1 cellular context compared by ENCODE assay signal in the genomic region with DNA sequence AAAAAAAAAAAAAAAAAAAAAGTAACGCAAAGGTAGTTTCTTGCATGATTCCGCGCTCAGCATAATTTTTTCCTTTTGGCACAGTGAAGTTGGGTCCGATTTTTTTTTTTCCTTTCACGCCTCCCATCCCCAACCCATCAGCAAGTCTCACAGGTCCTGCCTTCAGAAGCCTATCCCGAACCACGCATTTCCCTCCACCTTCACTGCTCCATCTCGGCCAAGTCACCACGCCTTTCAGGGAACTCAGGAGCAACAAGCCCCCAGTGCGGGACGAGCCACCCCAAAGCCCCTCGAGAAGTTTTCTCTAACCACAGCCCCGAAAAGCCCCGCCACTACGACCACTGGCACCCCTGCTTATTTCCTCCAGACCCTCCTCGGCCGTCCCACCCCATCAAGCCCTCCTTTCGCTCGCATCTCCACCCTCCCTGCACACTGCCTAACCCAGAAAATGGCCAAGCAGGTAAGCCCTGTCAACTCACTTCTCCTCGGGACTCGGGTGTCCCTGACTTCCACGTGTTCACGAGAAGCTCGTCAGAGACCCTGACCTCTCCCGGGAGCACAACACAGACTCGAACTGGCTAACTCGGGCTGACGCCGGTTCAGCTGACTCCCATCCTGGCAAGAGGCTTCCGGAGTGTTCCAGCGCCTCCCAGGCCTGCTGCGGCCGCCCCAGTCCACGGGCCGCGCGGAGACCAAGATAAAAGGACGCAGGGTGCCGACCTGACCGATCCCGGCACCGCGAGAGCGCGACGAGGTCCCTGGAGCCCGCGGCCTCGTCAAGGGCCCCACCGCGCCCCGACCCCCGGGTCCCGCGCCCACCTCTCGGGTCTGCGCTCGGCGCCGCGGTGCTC.
TF ChIP-seq lines count a peak whose summit lies in the region.

No MANE protein-coding gene starts in this region.

TF ChIP-seq in HepG2, 621 proteins besides CTCF, POLR2A, EP300 and RAD21 (continued from another document and continues in another):
- TF ChIP-seq, protein P1, sequence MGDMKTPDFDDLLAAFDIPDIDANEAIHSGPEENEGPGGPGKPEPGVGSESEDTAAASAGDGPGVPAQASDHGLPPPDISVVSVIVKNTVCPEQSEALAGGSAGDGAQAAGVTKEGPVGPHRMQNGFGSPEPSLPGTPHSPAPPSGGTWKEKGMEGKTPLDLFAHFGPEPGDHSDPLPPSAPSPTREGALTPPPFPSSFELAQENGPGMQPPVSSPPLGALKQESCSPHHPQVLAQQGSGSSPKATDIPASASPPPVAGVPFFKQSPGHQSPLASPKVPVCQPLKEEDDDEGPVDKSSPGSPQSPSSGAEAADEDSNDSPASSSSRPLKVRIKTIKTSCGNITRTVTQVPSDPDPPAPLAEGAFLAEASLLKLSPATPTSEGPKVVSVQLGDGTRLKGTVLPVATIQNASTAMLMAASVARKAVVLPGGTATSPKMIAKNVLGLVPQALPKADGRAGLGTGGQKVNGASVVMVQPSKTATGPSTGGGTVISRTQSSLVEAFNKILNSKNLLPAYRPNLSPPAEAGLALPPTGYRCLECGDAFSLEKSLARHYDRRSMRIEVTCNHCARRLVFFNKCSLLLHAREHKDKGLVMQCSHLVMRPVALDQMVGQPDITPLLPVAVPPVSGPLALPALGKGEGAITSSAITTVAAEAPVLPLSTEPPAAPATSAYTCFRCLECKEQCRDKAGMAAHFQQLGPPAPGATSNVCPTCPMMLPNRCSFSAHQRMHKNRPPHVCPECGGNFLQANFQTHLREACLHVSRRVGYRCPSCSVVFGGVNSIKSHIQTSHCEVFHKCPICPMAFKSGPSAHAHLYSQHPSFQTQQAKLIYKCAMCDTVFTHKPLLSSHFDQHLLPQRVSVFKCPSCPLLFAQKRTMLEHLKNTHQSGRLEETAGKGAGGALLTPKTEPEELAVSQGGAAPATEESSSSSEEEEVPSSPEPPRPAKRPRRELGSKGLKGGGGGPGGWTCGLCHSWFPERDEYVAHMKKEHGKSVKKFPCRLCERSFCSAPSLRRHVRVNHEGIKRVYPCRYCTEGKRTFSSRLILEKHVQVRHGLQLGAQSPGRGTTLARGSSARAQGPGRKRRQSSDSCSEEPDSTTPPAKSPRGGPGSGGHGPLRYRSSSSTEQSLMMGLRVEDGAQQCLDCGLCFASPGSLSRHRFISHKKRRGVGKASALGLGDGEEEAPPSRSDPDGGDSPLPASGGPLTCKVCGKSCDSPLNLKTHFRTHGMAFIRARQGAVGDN (CRISPR knock-in tag; IDR thresholded peaks at IDR 0.05), result peak; percentile 35
- TF ChIP-seq RARA (CRISPR knock-in tag; IDR thresholded peaks at IDR 0.05) (no peak), MTF1 (CRISPR knock-in tag; IDR thresholded peaks at IDR 0.05) (no peak), ZNF484 (CRISPR knock-in tag; IDR thresholded peaks at IDR 0.05; ENCODE audit: borderline replicate concordance, low read depth) (no peak), ZNF878 (CRISPR knock-in tag; IDR thresholded peaks at IDR 0.05) (no peak), SALL2 (CRISPR knock-in tag; IDR thresholded peaks at IDR 0.05) (no peak; the same call in 1 of the 2 replicates), FOXP1 (IDR thresholded peaks at IDR 0.05) (no peak), FOXP1 (CRISPR knock-in tag; IDR thresholded peaks at IDR 0.05) (no peak), MBD4 (IDR thresholded peaks at IDR 0.05; ENCODE audit: borderline replicate concordance, low read length) (no peak), ZFX (CRISPR knock-in tag; IDR thresholded peaks at IDR 0.05; ENCODE audit: low read depth) (peak; percentile 23; the same call in 1 of the 2 replicates), ZNF607 (CRISPR knock-in tag; IDR thresholded peaks at IDR 0.05; ENCODE audit: borderline replicate concordance) (peak; percentile 67; the same call in 1 of the 2 replicates), MYC (CRISPR knock-in tag; IDR thresholded peaks at IDR 0.05; ENCODE audit: borderline replicate concordance) (0 out of 2 replicates have a peak, but pooled peaks have one; percentile 26), HNRNPUL1 (IDR thresholded peaks at IDR 0.05; ENCODE audit: low read depth, low read length) (no peak), ZFP36 (IDR thresholded peaks at IDR 0.05; ENCODE audit: borderline replicate concordance, low read depth, low read length, partially characterized antibody) (no peak), AKAP8 (CRISPR knock-in tag; IDR thresholded peaks at IDR 0.05) (no peak), ZNF34 (CRISPR knock-in tag; IDR thresholded peaks at IDR 0.05; ENCODE audit: borderline replicate concordance) (no peak), FOSL2 (CRISPR knock-in tag; IDR thresholded peaks at IDR 0.05) (no peak)
- TF ChIP-seq, protein P2, sequence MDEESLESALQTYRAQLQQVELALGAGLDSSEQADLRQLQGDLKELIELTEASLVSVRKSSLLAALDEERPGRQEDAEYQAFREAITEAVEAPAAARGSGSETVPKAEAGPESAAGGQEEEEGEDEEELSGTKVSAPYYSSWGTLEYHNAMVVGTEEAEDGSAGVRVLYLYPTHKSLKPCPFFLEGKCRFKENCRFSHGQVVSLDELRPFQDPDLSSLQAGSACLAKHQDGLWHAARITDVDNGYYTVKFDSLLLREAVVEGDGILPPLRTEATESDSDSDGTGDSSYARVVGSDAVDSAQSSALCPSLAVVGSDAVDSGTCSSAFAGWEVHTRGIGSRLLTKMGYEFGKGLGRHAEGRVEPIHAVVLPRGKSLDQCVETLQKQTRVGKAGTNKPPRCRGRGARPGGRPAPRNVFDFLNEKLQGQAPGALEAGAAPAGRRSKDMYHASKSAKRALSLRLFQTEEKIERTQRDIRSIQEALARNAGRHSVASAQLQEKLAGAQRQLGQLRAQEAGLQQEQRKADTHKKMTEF (CRISPR knock-in tag; IDR thresholded peaks at IDR 0.05), result peak; percentile 26; the same call in 1 of the 2 replicates
- TF ChIP-seq, protein P3, sequence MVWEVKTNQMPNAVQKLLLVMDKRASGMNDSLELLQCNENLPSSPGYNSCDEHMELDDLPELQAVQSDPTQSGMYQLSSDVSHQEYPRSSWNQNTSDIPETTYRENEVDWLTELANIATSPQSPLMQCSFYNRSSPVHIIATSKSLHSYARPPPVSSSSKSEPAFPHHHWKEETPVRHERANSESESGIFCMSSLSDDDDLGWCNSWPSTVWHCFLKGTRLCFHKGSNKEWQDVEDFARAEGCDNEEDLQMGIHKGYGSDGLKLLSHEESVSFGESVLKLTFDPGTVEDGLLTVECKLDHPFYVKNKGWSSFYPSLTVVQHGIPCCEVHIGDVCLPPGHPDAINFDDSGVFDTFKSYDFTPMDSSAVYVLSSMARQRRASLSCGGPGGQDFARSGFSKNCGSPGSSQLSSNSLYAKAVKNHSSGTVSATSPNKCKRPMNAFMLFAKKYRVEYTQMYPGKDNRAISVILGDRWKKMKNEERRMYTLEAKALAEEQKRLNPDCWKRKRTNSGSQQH (CRISPR knock-in tag; IDR thresholded peaks at IDR 0.05; ENCODE audit: low read depth), result no peak
- TF ChIP-seq, protein P4, sequence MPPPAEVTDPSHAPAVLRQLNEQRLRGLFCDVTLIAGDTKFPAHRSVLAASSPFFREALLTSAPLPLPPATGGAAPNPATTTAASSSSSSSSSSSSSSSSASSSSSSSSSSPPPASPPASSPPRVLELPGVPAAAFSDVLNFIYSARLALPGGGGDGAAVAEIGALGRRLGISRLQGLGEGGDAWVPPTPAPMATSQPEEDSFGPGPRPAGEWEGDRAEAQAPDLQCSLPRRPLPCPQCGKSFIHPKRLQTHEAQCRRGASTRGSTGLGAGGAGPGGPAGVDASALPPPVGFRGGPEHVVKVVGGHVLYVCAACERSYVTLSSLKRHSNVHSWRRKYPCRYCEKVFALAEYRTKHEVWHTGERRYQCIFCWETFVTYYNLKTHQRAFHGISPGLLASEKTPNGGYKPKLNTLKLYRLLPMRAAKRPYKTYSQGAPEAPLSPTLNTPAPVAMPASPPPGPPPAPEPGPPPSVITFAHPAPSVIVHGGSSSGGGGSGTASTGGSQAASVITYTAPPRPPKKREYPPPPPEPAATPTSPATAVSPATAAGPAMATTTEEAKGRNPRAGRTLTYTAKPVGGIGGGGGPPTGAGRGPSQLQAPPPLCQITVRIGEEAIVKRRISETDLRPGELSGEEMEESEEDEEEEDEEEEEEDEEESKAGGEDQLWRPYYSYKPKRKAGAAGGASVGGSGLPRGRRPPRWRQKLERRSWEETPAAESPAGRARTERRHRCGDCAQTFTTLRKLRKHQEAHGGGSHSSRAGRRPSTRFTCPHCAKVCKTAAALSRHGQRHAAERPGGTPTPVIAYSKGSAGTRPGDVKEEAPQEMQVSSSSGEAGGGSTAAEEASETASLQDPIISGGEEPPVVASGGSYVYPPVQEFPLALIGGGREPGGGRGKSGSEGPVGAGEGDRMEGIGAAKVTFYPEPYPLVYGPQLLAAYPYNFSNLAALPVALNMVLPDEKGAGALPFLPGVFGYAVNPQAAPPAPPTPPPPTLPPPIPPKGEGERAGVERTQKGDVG (CRISPR knock-in tag; IDR thresholded peaks at IDR 0.05; ENCODE audit: borderline replicate concordance), result no peak
- TF ChIP-seq, protein P5, sequence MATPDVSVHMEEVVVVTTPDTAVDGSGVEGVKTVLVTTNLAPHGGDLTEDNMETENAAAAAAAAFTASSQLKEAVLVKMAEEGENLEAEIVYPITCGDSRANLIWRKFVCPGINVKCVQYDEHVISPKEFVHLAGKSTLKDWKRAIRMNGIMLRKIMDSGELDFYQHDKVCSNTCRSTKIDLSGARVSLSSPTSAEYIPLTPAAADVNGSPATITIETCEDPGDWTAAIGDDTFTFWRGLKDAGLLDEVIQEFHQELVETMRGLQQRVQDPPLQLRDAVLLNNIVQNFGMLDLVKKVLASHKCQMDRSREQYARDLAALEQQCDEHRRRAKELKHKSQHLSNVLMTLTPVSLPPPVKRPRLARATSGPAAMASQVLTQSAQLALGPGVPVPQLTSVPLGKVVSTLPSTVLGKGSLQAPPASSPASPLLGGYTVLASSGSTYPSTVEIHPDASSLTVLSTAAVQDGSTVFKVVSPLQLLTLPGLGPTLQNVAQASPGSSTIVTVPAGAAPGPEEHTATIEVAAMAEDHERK (CRISPR knock-in tag; IDR thresholded peaks at IDR 0.05; ENCODE audit: low read depth), result no peak
- TF ChIP-seq, protein P6, sequence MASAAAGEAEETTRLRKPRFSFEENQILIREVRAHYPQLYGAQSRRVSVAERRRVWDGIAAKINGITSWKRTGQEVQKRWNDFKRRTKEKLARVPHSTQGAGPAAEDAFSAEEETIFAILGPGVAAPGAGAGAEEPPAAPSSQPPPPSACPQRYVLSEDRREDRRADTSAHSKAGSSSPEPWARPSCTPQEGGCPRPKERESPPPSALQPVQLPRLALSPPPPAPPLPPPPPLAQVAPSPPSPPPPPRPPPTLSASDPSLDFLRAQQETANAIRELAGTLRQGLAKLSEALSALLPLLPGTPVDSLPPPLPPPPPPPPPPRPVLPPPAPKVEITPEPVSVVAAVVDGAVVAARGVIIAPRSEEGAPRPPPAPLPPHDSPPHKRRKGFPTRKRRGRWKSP (CRISPR knock-in tag; IDR thresholded peaks at IDR 0.05), result no peak
- TF ChIP-seq, protein P7, sequence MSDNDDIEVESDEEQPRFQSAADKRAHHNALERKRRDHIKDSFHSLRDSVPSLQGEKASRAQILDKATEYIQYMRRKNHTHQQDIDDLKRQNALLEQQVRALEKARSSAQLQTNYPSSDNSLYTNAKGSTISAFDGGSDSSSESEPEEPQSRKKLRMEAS (IDR thresholded peaks at IDR 0.05), result peak; percentile 52
- TF ChIP-seq, protein P8, sequence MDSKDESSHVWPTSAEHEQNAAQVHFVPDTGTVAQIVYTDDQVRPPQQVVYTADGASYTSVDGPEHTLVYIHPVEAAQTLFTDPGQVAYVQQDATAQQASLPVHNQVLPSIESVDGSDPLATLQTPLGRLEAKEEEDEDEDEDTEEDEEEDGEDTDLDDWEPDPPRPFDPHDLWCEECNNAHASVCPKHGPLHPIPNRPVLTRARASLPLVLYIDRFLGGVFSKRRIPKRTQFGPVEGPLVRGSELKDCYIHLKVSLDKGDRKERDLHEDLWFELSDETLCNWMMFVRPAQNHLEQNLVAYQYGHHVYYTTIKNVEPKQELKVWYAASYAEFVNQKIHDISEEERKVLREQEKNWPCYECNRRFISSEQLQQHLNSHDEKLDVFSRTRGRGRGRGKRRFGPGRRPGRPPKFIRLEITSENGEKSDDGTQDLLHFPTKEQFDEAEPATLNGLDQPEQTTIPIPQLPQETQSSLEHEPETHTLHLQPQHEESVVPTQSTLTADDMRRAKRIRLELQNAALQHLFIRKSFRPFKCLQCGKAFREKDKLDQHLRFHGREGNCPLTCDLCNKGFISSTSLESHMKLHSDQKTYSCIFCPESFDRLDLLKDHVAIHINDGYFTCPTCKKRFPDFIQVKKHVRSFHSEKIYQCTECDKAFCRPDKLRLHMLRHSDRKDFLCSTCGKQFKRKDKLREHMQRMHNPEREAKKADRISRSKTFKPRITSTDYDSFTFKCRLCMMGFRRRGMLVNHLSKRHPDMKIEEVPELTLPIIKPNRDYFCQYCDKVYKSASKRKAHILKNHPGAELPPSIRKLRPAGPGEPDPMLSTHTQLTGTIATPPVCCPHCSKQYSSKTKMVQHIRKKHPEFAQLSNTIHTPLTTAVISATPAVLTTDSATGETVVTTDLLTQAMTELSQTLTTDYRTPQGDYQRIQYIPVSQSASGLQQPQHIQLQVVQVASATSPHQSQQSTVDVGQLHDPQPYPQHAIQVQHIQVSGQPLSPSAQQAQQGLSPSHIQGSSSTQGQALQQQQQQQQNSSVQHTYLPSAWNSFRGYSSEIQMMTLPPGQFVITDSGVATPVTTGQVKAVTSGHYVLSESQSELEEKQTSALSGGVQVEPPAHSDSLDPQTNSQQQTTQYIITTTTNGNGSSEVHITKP (CRISPR knock-in tag; IDR thresholded peaks at IDR 0.05; ENCODE audit: low read depth), result peak; percentile 51; the same call in 1 of the 2 replicates
